ENCODE assay signal across 8 cellular contexts in the genomic region with DNA sequence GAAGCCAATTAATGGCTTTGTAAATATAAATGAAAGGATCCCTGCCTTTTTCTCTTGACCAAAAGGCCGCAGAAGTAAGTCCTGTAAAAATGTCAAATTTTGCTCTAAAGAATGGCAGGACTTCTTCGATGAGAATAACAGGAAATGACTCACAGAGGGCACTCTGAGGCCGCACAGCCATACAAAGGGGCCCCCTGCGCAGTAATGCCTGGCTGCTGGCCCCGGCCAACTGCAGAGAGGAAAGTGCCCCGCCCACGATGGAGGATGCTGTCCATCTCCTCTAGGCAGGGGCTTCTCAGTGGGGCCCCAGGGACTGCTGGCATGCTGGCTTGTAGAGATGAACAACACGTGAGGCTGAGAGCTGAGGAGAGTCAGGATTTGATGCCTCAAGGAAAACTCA. TPM values are rescaled to one million over a fixed set of nuclear protein-coding genes. Genes with fewer than 3 reads are reported as not detected.
DNase-seq lines count a peak whose midpoint lies in the region; ATAC-seq and TF ChIP-seq lines count a peak whose summit lies in the region.

No MANE protein-coding gene starts in this region.

- peak overlapping the region; percentile 2 for H3K27ac Mint-ChIP-seq in activated CD8-positive, alpha-beta T cell treated with anti-CD3 and anti-CD28 coated beads, Interleukin-2, amount 10 ng/mL, durations not matched to agents 7 days and 5 days

- H3K27me3 Mint-ChIP-seq in activated CD8-positive, alpha-beta T cell treated with anti-CD3 and anti-CD28 coated beads, Interleukin-2, amount 10 ng/mL, durations not matched to agents 7 days and 5 days (ENCODE audit: low read depth) = peaks cover 12% of the 10 kb centered on the region

- 15% methylated on average over 8 of the region's 8 CpGs for whole genome bisulfite sequencing in HUES64

- H3K4me1 Mint-ChIP-seq in activated CD8-positive, alpha-beta T cell treated with anti-CD3 and anti-CD28 coated beads, Interleukin-2, amount 10 ng/mL, durations not matched to agents 7 days and 5 days (ENCODE audit: low read depth) = peaks cover 13% of the 10 kb centered on the region

- no peaks in the 10 kb centered on the region for H3K9me3 ChIP-seq in HUES64 (ENCODE audit: insufficient read depth, low read depth, low read length)
- H3K9me3 ChIP-seq in left ventricle myocardium inferior (replicated peaks) = no peaks in the 10 kb centered on the region

- no peaks in the 10 kb centered on the region for H3K36me3 Mint-ChIP-seq in activated CD8-positive, alpha-beta T cell treated with anti-CD3 and anti-CD28 coated beads, Interleukin-2, amount 10 ng/mL, durations not matched to agents 7 days and 5 days (ENCODE audit: low read depth)

- ATAC-seq in activated CD8-positive, alpha-beta T cell treated with anti-CD3 and anti-CD28 coated beads, Interleukin-2, amount 10 ng/mL, durations not matched to agents 7 days and 5 days = peak; percentile 90
- no peak for ATAC-seq in GM21723 (IDR thresholded peaks at IDR 0.05; ENCODE audit: unreplicated experiment)

- intact Hi-C loops in left ventricle myocardium inferior (cut with micrococcal nuclease) = no loop called here

- H3K4me3 Mint-ChIP-seq in activated CD8-positive, alpha-beta T cell treated with anti-CD3 and anti-CD28 coated beads, Interleukin-2, amount 10 ng/mL, durations not matched to agents 7 days and 5 days = no peak overlapping the region

- no peak for TF ChIP-seq CTCF in left ventricle myocardium inferior (IDR thresholded peaks at IDR 0.05; ENCODE audit: borderline replicate concordance)

- no peak overlapping the region for H3K9ac ChIP-seq in HUES64 (ENCODE audit: low read depth, low read length)

- H3K4me1 ChIP-seq in HUES64 (ENCODE audit: insufficient read depth, low read length) (peaks cover 30% of the 10 kb centered on the region), left ventricle myocardium inferior (peaks cover 31% of the 10 kb centered on the region)

- no peaks in the 10 kb centered on the region for H3K36me3 ChIP-seq in HUES64 (ENCODE audit: insufficient read depth, low read length)
- no peaks in the 10 kb centered on the region for H3K36me3 ChIP-seq in left ventricle myocardium inferior

- CTCF ChIA-PET in activated CD8-positive, alpha-beta T cell treated with anti-CD3 and anti-CD28 coated beads, Interleukin-2, amount 10 ng/mL, durations not matched to agents 7 days and 5 days (lab: Charles Lee) = interaction anchor here (0.9 to 2.1 kb wide), 4 partner anchors 10 to 313 kb away, joined by 3 to 7 read pairs (median 4); no protein-coding TSS in a partner anchor

- H3K27me3 ChIP-seq in HUES64 (ENCODE audit: insufficient read depth, low read length) = no peaks in the 10 kb centered on the region
- H3K27me3 ChIP-seq in left ventricle myocardium inferior (ENCODE audit: low read depth) = no peaks in the 10 kb centered on the region

- peak; percentile 26 for DNase-seq in COR-L47 (lab: John Stamatoyannopoulos, UW)
- peak; percentile 58 for DNase-seq in activated CD8-positive, alpha-beta T cell treated with anti-CD3 and anti-CD28 coated beads, Interleukin-2, amount 10 ng/mL, durations not matched to agents 7 days and 5 days
- peak; percentile 60 for DNase-seq in left ventricle myocardium inferior
- DNase-seq in stimulated activated CD4-positive, alpha-beta T cell treated with anti-CD3 and anti-CD28 coated beads, Interleukin-2, amount 100 ng/mL, for 48 hours = peak; percentile 15 to 28
- no peak for DNase-seq in NCI-H774 (lab: John Stamatoyannopoulos, UW)
- DNase-seq in NCI-H526 treated with DMSO at 0.1 percent for 48 hours (lab: John Stamatoyannopoulos, UW) = no peak

- POLR2A ChIA-PET in activated CD8-positive, alpha-beta T cell treated with anti-CD3 and anti-CD28 coated beads, Interleukin-2, amount 10 ng/mL, durations not matched to agents 7 days and 5 days (lab: Charles Lee) = interaction anchor here (0.6 kb wide), 1 partner anchor 918 kb away, joined by 3 read pairs; no protein-coding TSS in a partner anchor

- peak overlapping the region; percentile 72; the same call in 1 of the 2 replicates for H3K27ac ChIP-seq in HUES64 (ENCODE audit: low read depth, low read length)
- peak overlapping the region; percentile 58 for H3K27ac ChIP-seq in left ventricle myocardium inferior (replicated peaks)

- no peaks in the 10 kb centered on the region for H3K9me3 Mint-ChIP-seq in activated CD8-positive, alpha-beta T cell treated with anti-CD3 and anti-CD28 coated beads, Interleukin-2, amount 10 ng/mL, durations not matched to agents 7 days and 5 days (ENCODE audit: insufficient read depth)

- H3K4me3 ChIP-seq in HUES64 (ENCODE audit: low read length) (no peak overlapping the region), left ventricle myocardium inferior (no peak overlapping the region)

RNA-seq across cellular contexts. Expression of a gene that starts 18.1 kb away (rescaled TPM):
- not detected for polyA plus RNA-seq in HUES64 (2013, experiment 1 of 2)
- not detected for polyA plus RNA-seq in HUES64 (2013, experiment 2 of 2)
- total RNA-seq in activated CD8-positive, alpha-beta T cell treated with anti-CD3 and anti-CD28 coated beads, Interleukin-2, amount 10 ng/mL, durations not matched to agents 7 days and 5 days = not detected
- 0.19 TPM for total RNA-seq in left ventricle myocardium inferior

Comparison
In these comparisons a context has a peak if more than half of its experiments do, and no peak if none do; other contexts are left out.
1. DNase-seq: peak in COR-L47 (single experiment), activated CD8-positive, alpha-beta T cell treated with anti-CD3 and anti-CD28 coated beads, Interleukin-2, amount 10 ng/mL, durations not matched to agents 7 days and 5 days (single experiment), left ventricle myocardium inferior (single experiment) and stimulated activated CD4-positive, alpha-beta T cell treated with anti-CD3 and anti-CD28 coated beads, Interleukin-2, amount 100 ng/mL, for 48 hours (2 of 2); none in NCI-H774 (single experiment) and NCI-H526 treated with DMSO at 0.1 percent for 48 hours (single experiment).